In the genomic region with DNA sequence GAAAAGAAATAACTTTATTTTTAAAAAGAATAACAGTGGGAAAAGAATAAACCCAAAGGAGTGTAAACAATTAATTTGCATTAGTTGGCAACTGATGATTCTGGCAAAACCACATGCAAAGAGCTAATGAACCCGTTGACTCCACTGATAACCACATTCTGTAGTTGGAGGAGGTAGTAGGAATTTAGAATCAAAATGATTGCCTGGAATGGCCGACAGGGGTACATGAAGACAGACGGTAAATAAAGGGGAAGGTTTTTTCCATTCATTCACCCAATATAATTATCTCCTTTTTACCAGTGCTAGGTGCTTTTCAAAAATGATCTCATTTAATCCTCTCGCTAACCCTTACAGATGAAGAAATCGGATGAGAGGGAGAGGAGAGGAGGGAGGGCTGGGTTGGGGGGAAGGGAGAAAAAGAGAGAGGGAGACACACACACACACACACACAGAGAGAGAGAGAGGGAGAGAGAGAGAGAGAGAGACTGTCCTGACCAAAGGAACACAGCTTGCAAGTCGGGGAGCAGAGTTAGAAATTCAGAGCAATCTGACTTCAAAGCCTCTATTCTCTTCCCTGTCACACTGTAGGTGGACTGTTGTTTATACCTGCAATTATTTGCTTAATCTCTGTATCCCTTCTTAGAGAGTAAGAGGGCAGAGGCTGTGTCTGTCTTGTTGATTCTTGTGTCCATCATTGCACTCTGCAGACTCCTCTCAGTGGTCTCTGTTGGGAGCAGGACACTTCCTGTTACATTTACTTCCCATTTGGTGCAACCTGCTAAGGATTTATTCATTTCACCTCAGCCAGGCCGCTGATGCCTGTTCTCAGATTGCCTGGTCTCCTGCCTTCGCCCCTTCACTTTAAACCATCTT, we compare ENCODE assay signal across 37 cellular contexts. TPM values are rescaled to one million over a fixed set of nuclear protein-coding genes. Genes with fewer than 3 reads are reported as not detected.
DNase-seq lines count a peak whose midpoint lies in the region; ATAC-seq and TF ChIP-seq lines count a peak whose summit lies in the region.
"Had no signal": no experiment of that assay in that cellular context is flagged by ENCODE, and none has a peak within 500 bp of the region (broad histone marks: within the 10 kb centered on the region; RNA-seq: fewer than 3 reads in every experiment).

No MANE protein-coding gene starts in this region.

- H3K4me3 Mint-ChIP-seq in glutamatergic neuron (ENCODE audit: unreplicated experiment), result no peak overlapping the region
- H3K4me3 Mint-ChIP-seq: activated naive CD8-positive, alpha-beta T cell treated with anti-CD3 and anti-CD28 coated beads, Interleukin-2, amount 10 ng/mL, durations not matched to agents 7 days and 5 days; B cell; dendritic cell treated with granulocyte-macrophage colony-stimulating factor and Interleukin-4, amounts not matched to agents 40 ng/mL and 50 ng/mL, for 4 days; T-helper 1 cell treated with Interleukin-12 subunit alpha and Interleukin-12 subunit beta and Interleukin-4 antibody, amounts not matched to agents 30 μg/mL and 1 μg/mL, for 36 hours had no signal

- no peak for ATAC-seq in HG03045 (IDR thresholded peaks at IDR 0.05; ENCODE audit: unreplicated experiment)
- ATAC-seq: esophagus mucosa, sciatic nerve, SK-N-SH treated with all-trans-retinoic acid at 6 μM for 48 hours had no signal

- H3K27me3 ChIP-seq in BLaER1 treated with 17β-estradiol and CSF1 and Interleukin-3, amounts not matched to agents 10 nM and 100 nM, result no peaks in the 10 kb centered on the region
- H3K27me3 ChIP-seq: ascending aorta, neutrophil, vagina had no signal

- H3K36me3 ChIP-seq in BLaER1 treated with 17β-estradiol and CSF1 and Interleukin-3, amounts not matched to agents 10 nM and 100 nM, result no peaks in the 10 kb centered on the region
- H3K36me3 ChIP-seq in HEK293 (ENCODE audit: control insufficient read depth in 2 of 2, insufficient read depth in 1 of 2, low read length in 2 of 2), result no peaks in the 10 kb centered on the region
- H3K36me3 ChIP-seq: ascending aorta, HAP-1, left ventricle myocardium inferior, neutrophil, stomach, vagina had no signal

- CTCF ChIA-PET in HEK293 (lab: Yijun Ruan, JAX), result interaction anchor here (0.9 to 1.9 kb wide), 5 partner anchors 8 to 395 kb away, joined by 3 to 14 read pairs (median 4); no protein-coding TSS in a partner anchor

- no peak for TF ChIP-seq CTCF in HEK293 (tag by site-specific recombination; IDR thresholded peaks at IDR 0.05)
- peak; percentile 9 for TF ChIP-seq CTCF in glutamatergic neuron (IDR thresholded peaks at IDR 0.05; ENCODE audit: partially characterized antibody, unreplicated experiment)

- H3K9me3 ChIP-seq in BLaER1 treated with 17β-estradiol and CSF1 and Interleukin-3, amounts not matched to agents 10 nM and 100 nM (replicated peaks in 1 of 11), result no peaks in the 10 kb centered on the region
- no peaks in the 10 kb centered on the region for H3K9me3 ChIP-seq in HEK293 (ENCODE audit: control insufficient read depth, insufficient read depth, low read depth, low read length)
- H3K9me3 ChIP-seq: ascending aorta, HAP-1, left ventricle myocardium inferior, neutrophil, stomach, vagina had no signal

- H3K27ac ChIP-seq in BLaER1 treated with 17β-estradiol and CSF1 and Interleukin-3, amounts not matched to agents 10 nM and 100 nM, result no peak overlapping the region
- no peak overlapping the region for H3K27ac ChIP-seq in HEK293 (ENCODE audit: extremely low read depth, low read depth, low read length)
- H3K27ac ChIP-seq: ascending aorta, left ventricle myocardium inferior, neutrophil, stomach, vagina had no signal

- H3K4me3 ChIP-seq in BLaER1 treated with 17β-estradiol and CSF1 and Interleukin-3, amounts not matched to agents 10 nM and 100 nM, result no peak overlapping the region
- no peak overlapping the region for H3K4me3 ChIP-seq in HEK293 (ENCODE audit: low read depth, low read length)
- H3K4me3 ChIP-seq: ascending aorta, HAP-1, left ventricle myocardium inferior, stomach, vagina had no signal

- peaks cover 3% of the 10 kb centered on the region for H3K27me3 Mint-ChIP-seq in glutamatergic neuron (ENCODE audit: unreplicated experiment)
- H3K27me3 Mint-ChIP-seq: dendritic cell treated with granulocyte-macrophage colony-stimulating factor and Interleukin-4, amounts not matched to agents 40 ng/mL and 50 ng/mL, for 4 days had no signal

- H3K27ac Mint-ChIP-seq in glutamatergic neuron (ENCODE audit: unreplicated experiment), result peak overlapping the region; percentile 7
- H3K27ac Mint-ChIP-seq: activated naive CD8-positive, alpha-beta T cell treated with anti-CD3 and anti-CD28 coated beads, Interleukin-2, amount 10 ng/mL, durations not matched to agents 7 days and 5 days; B cell; dendritic cell treated with granulocyte-macrophage colony-stimulating factor and Interleukin-4, amounts not matched to agents 40 ng/mL and 50 ng/mL, for 4 days; T-helper 1 cell treated with Interleukin-12 subunit alpha and Interleukin-12 subunit beta and Interleukin-4 antibody, amounts not matched to agents 30 μg/mL and 1 μg/mL, for 36 hours had no signal

- H3K9ac ChIP-seq in BLaER1 treated with 17β-estradiol and CSF1 and Interleukin-3, amounts not matched to agents 10 nM and 100 nM, result no peak overlapping the region

- POLR2A ChIA-PET in HEK293 (lab: Yijun Ruan, JAX), result no interaction called here

- peaks cover 15% of the 10 kb centered on the region for H3K4me1 Mint-ChIP-seq in glutamatergic neuron (ENCODE audit: low read depth, unreplicated experiment)
- H3K4me1 Mint-ChIP-seq: activated naive CD8-positive, alpha-beta T cell treated with anti-CD3 and anti-CD28 coated beads, Interleukin-2, amount 10 ng/mL, durations not matched to agents 7 days and 5 days; B cell had no signal

- H3K36me3 Mint-ChIP-seq in glutamatergic neuron (ENCODE audit: unreplicated experiment), result peaks cover 7% of the 10 kb centered on the region
- H3K36me3 Mint-ChIP-seq: activated naive CD8-positive, alpha-beta T cell treated with anti-CD3 and anti-CD28 coated beads, Interleukin-2, amount 10 ng/mL, durations not matched to agents 7 days and 5 days had no signal

- H3K9me3 Mint-ChIP-seq in glutamatergic neuron (ENCODE audit: unreplicated experiment), result peaks cover 3% of the 10 kb centered on the region
- H3K9me3 Mint-ChIP-seq: activated naive CD8-positive, alpha-beta T cell treated with anti-CD3 and anti-CD28 coated beads, Interleukin-2, amount 10 ng/mL, durations not matched to agents 7 days and 5 days; dendritic cell treated with granulocyte-macrophage colony-stimulating factor and Interleukin-4, amounts not matched to agents 40 ng/mL and 50 ng/mL, for 4 days; T-helper 1 cell treated with Interleukin-12 subunit alpha and Interleukin-12 subunit beta and Interleukin-4 antibody, amounts not matched to agents 30 μg/mL and 1 μg/mL, for 36 hours had no signal

- H4K20me1 ChIP-seq in BLaER1 treated with 17β-estradiol and CSF1 and Interleukin-3, amounts not matched to agents 10 nM and 100 nM, result no peaks in the 10 kb centered on the region

- DNase-seq in NCI-H82 treated with DMSO at 0.1 percent for 48 hours (lab: John Stamatoyannopoulos, UW; ENCODE audit: unreplicated experiment) (peak; percentile 80), glutamatergic neuron (no peak), iPS-NIHi7 (ENCODE audit: extremely low spot score) (no peak), LoVo (ENCODE audit: low spot score) (no peak)
- DNase-seq in stimulated activated CD8-positive, alpha-beta memory T cell treated with anti-CD3 and anti-CD28 coated beads, Interleukin-4, amount 100 ng/mL, for 48 hours, result no peak
- DNase-seq: ACHN; activated CD4-positive, alpha-beta T cell treated with anti-CD3 and anti-CD28 coated beads, Interleukin-2, amount 50 U/mL, for 48 hours; activated CD4-positive, CD25-positive, alpha-beta regulatory T cell treated with anti-CD3 and anti-CD28 coated beads, Interleukin-2, amount 50 U/mL, for 72 hours; activated gamma-delta T cell treated with Interleukin-2 at 50 U/mL for 16 hours; activated naive CD8-positive, alpha-beta T cell treated with anti-CD3 and anti-CD28 coated beads, Interleukin-2, amount 10 ng/mL, durations not matched to agents 7 days and 5 days; activated T-cell treated with anti-CD3 and anti-CD28 coated beads, Interleukin-2, amount 50 U/mL, for 48 hours; central memory CD4-positive, alpha-beta T cell; foreskin fibroblast; head of caudate nucleus; left ventricle myocardium inferior; mesenchymal stem cell; NCI-H146; NCI-H510A; posterior cingulate gyrus; Right ventricle myocardium superior; stimulated activated CD4-positive, alpha-beta T cell treated with anti-CD3 and anti-CD28 coated beads, Interleukin-2, amount 100 ng/mL, for 48 hours; stomach had no signal

- peaks cover 20 to 34% (median 25%) of the 10 kb centered on the region in 10 experiments for H3K4me1 ChIP-seq in BLaER1 treated with 17β-estradiol and CSF1 and Interleukin-3, amounts not matched to agents 10 nM and 100 nM
- H3K4me1 ChIP-seq in HEK293 (ENCODE audit: control insufficient read depth, insufficient read depth, low read length), result no peaks in the 10 kb centered on the region
- H3K4me1 ChIP-seq: ascending aorta, stomach, vagina had no signal

- H3K4me2 ChIP-seq in BLaER1 treated with 17β-estradiol and CSF1 and Interleukin-3, amounts not matched to agents 10 nM and 100 nM, result peak overlapping the region in 9 of 11 experiments; percentile 24 to 73 (median 52); a peak in 16 of 22 replicates

TF ChIP-seq in HEK293, 187 proteins besides CTCF, POLR2A, EP300 and RAD21:
- peak; percentile 26; the same call in 1 of the 2 replicates for TF ChIP-seq ZNF596 (tag by site-specific recombination; IDR thresholded peaks at IDR 0.05)
- TF ChIP-seq, protein P1, sequence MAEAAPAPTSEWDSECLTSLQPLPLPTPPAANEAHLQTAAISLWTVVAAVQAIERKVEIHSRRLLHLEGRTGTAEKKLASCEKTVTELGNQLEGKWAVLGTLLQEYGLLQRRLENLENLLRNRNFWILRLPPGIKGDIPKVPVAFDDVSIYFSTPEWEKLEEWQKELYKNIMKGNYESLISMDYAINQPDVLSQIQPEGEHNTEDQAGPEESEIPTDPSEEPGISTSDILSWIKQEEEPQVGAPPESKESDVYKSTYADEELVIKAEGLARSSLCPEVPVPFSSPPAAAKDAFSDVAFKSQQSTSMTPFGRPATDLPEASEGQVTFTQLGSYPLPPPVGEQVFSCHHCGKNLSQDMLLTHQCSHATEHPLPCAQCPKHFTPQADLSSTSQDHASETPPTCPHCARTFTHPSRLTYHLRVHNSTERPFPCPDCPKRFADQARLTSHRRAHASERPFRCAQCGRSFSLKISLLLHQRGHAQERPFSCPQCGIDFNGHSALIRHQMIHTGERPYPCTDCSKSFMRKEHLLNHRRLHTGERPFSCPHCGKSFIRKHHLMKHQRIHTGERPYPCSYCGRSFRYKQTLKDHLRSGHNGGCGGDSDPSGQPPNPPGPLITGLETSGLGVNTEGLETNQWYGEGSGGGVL (tag by site-specific recombination; IDR thresholded peaks at IDR 0.05), result peak; percentile 82
- TF ChIP-seq ZSCAN16 (tag by site-specific recombination; IDR thresholded peaks at IDR 0.05), result no peak

RNA-seq across cellular contexts. Expression of gene PAQR9, which starts 18.7 kb away (rescaled TPM):
- 2.5 TPM for total RNA-seq in glutamatergic neuron (ENCODE audit: unreplicated experiment)
- total RNA-seq: activated naive CD8-positive, alpha-beta T cell treated with anti-CD3 and anti-CD28 coated beads, Interleukin-2, amount 10 ng/mL, durations not matched to agents 7 days and 5 days; ascending aorta; B cell; esophagus mucosa; G401; MCF 10A; stomach; vagina had no signal

RNA-seq across cellular contexts. Expression of gene U2SURP, which starts 19.2 kb away (rescaled TPM):
- total RNA-seq in glutamatergic neuron (ENCODE audit: unreplicated experiment), result 105 TPM
